In genomic region chr2:8247905-8248622, GRCh38 we compare ENCODE assay signal across 1 cellular context.
TF ChIP-seq lines count a peak whose summit lies in the region.

No MANE protein-coding gene starts in this region.

TF ChIP-seq in IMR-90, 13 proteins besides CTCF, POLR2A, EP300 and RAD21 (continued from another document):
- TF ChIP-seq MAFK (IDR thresholded peaks at IDR 0.05; ENCODE audit: low read depth, low read length) = no peak
- no peak for TF ChIP-seq BHLHE40 (IDR thresholded peaks at IDR 0.05; ENCODE audit: low read depth, low read length)
- TF ChIP-seq CEBPB (IDR thresholded peaks at IDR 0.05; ENCODE audit: low read depth, low read length) = no peak
- TF ChIP-seq NFE2L2 (IDR thresholded peaks at IDR 0.05; ENCODE audit: low read depth, low read length) = no peak
- TF ChIP-seq RFX5 (IDR thresholded peaks at IDR 0.05; ENCODE audit: low read depth, low read length) = no peak
